28 cellular contexts compared by ENCODE assay signal in genomic region chr13:70183041-70183440, GRCh38.
DNase-seq lines count a peak whose midpoint lies in the region; ATAC-seq, FAIRE-seq and TF ChIP-seq lines count a peak whose summit lies in the region.
"Had no signal": no experiment of that assay in that cellular context is flagged by ENCODE, and none has a peak within 500 bp of the region (broad histone marks: within the 10 kb centered on the region; RNA-seq: fewer than 3 reads in every experiment).

No MANE protein-coding gene starts in this region.

- H3K4me2 ChIP-seq in OCI-LY3 (ENCODE audit: low read length): no peak overlapping the region

- peak overlapping the region; percentile 65; the same call in 1 of the 2 replicates for H2AFZ ChIP-seq in OCI-LY3 (ENCODE audit: low read depth, low read length)

- no peak for TF ChIP-seq POLR2A in body of pancreas (IDR thresholded peaks at IDR 0.05)

- H3K79me2 ChIP-seq in OCI-LY3 (ENCODE audit: low read length): no peaks in the 10 kb centered on the region

- in situ Hi-C loops in ACHN (cut with HindIII; ENCODE audit: low pct_ligation_motif_present, low pct_unique_long_range_greater_than_20kb, low sequenced_read_pairs): no loop called here

- intact Hi-C loops in body of pancreas (cut with DNase I): no loop called here

- no peaks in the 10 kb centered on the region for H3K27me3 ChIP-seq in OCI-LY3 (ENCODE audit: low read depth, low read length)
- H3K27me3 ChIP-seq in bronchial epithelial cell (ENCODE audit: control insufficient read depth, insufficient read depth, low read length): no peaks in the 10 kb centered on the region
- no peaks in the 10 kb centered on the region for H3K27me3 ChIP-seq in body of pancreas
- H3K27me3 ChIP-seq: BE2C, suprapubic skin had no signal

- H3K4me1 ChIP-seq in OCI-LY3 (ENCODE audit: low read length): no peaks in the 10 kb centered on the region
- no peaks in the 10 kb centered on the region for H3K4me1 ChIP-seq in body of pancreas
- H3K4me1 ChIP-seq: BE2C, suprapubic skin had no signal

- 57 to 62% methylated on average over 2 of the region's 2 CpGs for WGBS in body of pancreas, 2 donors

- H3K27ac ChIP-seq in OCI-LY3 (ENCODE audit: low read length) (no peak overlapping the region), body of pancreas (no peak overlapping the region)
- H3K27ac ChIP-seq: suprapubic skin had no signal

- TF ChIP-seq CTCF in OCI-LY3 (IDR thresholded peaks at IDR 0.05; ENCODE audit: low read depth, low read length) (no peak), bronchial epithelial cell (IDR thresholded peaks at IDR 0.05; ENCODE audit: insufficient read depth, low read length, severe bottlenecking) (no peak), body of pancreas (IDR thresholded peaks at IDR 0.05) (no peak)

- DNase-seq in ACHN (peak; percentile 52), bronchial epithelial cell (ENCODE audit: low read depth) (peak; percentile 28), kidney tubule cell (ENCODE audit: low spot score) (peak; percentile 91), germinal center (ENCODE audit: low spot score) (no peak), EL (no peak), body of pancreas (no peak)
- DNase-seq: activated CD4-positive, alpha-beta T cell treated with anti-CD3 and anti-CD28 coated beads, Interleukin-2, amount 50 U/mL, for 48 hours; activated CD8-positive, alpha-beta memory T cell treated with anti-CD3 and anti-CD28 coated beads, Interleukin-2, amount 50 U/mL, for 4 hours; aorta; BE2C; DMS79; effector CD8-positive, alpha-beta T cell; H9; kidney; NCI-H1092 treated with DMSO at 0.1 percent for 48 hours; NCI-H2029 treated with DMSO at 0.1 percent for 48 hours; nucleus accumbens; OCI-M1; SHP77; stimulated activated CD4-positive, alpha-beta T cell treated with anti-CD3 and anti-CD28 coated beads, Interleukin-2, amount 100 ng/mL, for 48 hours had no signal

- H3K9me3 ChIP-seq in OCI-LY3 (ENCODE audit: insufficient read depth, low read length): no peaks in the 10 kb centered on the region; the same call in 1 of the 2 replicates
- H3K9me3 ChIP-seq in body of pancreas: no peaks in the 10 kb centered on the region
- H3K9me3 ChIP-seq: BE2C, suprapubic skin had no signal

- no peak for FAIRE-seq in bronchial epithelial cell (lab: Jason Lieb, UNC)
- FAIRE-seq: A204.1, frontal cortex, GM12878 had no signal

- ATAC-seq in HG02610 (IDR thresholded peaks at IDR 0.05; ENCODE audit: unreplicated experiment) (no peak), body of pancreas (no peak)
- ATAC-seq: esophagus mucosa; GM12878; stimulated activated effector memory CD8-positive, alpha-beta T cell treated with anti-CD3 and anti-CD28 coated beads, Interleukin-12 subunit alpha, Interleukin-12 subunit beta, amount 100 ng/mL, for 72 hours had no signal

- H3K36me3 ChIP-seq in OCI-LY3 (replicated peaks; ENCODE audit: low read depth, low read length) (no peaks in the 10 kb centered on the region), bronchial epithelial cell (ENCODE audit: control insufficient read depth, insufficient read depth, low read length) (no peaks in the 10 kb centered on the region), body of pancreas (replicated peaks in 1 of 2; ENCODE audit: insufficient read depth in 1 of 2, low read depth in 2 of 2) (no peaks in the 10 kb centered on the region)
- H3K36me3 ChIP-seq: BE2C, suprapubic skin had no signal

- no peak overlapping the region for H3K9ac ChIP-seq in OCI-LY3 (ENCODE audit: low read length)

- no peaks in the 10 kb centered on the region for H4K20me1 ChIP-seq in OCI-LY3 (ENCODE audit: insufficient read depth, low read length)

- H3K4me3 ChIP-seq in OCI-LY3 (ENCODE audit: low read length): no peak overlapping the region
- H3K4me3 ChIP-seq in bronchial epithelial cell (ENCODE audit: low read depth, low read length): no peak overlapping the region
- H3K4me3 ChIP-seq in body of pancreas: no peak overlapping the region
- H3K4me3 ChIP-seq: GM12878, suprapubic skin had no signal

Comparison
In these comparisons a context has a peak if more than half of its experiments do, and no peak if none do; other contexts are left out.
1. DNase-seq: peak in ACHN (single experiment), bronchial epithelial cell (single experiment) and kidney tubule cell (single experiment); none in germinal center (single experiment), EL (single experiment) and body of pancreas (0 of 4).